15 cellular contexts compared by ENCODE assay signal in the genomic region with DNA sequence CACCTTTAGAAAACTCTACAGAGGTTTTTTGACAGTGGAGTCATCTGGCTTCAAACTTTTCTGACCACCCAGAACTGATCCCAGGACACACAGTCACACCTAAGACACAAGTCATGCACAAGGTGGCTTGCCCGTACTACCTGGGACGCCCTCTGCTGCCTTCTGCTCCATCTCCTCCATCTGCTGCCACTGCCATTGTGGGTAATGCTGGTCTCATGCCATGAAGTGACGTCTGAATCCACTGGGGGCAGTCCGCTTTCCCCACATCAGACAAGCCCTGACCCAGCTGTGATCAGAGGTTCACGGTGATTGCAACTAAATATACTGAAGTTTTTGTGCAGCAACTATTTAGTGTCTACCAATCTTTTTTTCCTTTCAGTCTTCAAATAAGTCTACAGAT. TPM values are rescaled to one million over a fixed set of nuclear protein-coding genes. Genes with fewer than 3 reads are reported as not detected.
DNase-seq lines count a peak whose midpoint lies in the region; ATAC-seq and TF ChIP-seq lines count a peak whose summit lies in the region.
"Had no signal": no experiment of that assay in that cellular context is flagged by ENCODE, and none has a peak within 500 bp of the region (broad histone marks: within the 10 kb centered on the region; RNA-seq: fewer than 3 reads in every experiment).

No MANE protein-coding gene starts in this region.

- H3K79me2 ChIP-seq in DND-41 (ENCODE audit: insufficient read depth, low read length): peaks cover 7% of the 10 kb centered on the region

- no peaks in the 10 kb centered on the region for H3K27me3 ChIP-seq in DND-41 (ENCODE audit: insufficient read depth, low read length, poor library complexity)
- H3K27me3 ChIP-seq: ascending aorta had no signal

- CTCF ChIA-PET in RWPE1 (lab: Yijun Ruan, JAX) (interaction anchor here (0.7 to 1.3 kb wide), 2 partner anchors 16 to 272 kb away, joined by 3 to 15 read pairs; no protein-coding TSS in a partner anchor), HEK293T (lab: Yijun Ruan, JAX) (interaction anchor here (0.6 kb wide), 1 partner anchor 931 kb away, joined by 3 read pairs; no protein-coding TSS in a partner anchor)

- POLR2A ChIA-PET in RWPE1 (lab: Yijun Ruan, JAX; ENCODE audit: low non-redundant PET) (no interaction called here), HEK293T (lab: Yijun Ruan, JAX) (no interaction called here)

- H3K9me3 Mint-ChIP-seq in activated T-cell treated with anti-CD3 and anti-CD28 coated beads, Interleukin-2, amount 50 U/mL, for 4 hours: peaks cover 14% of the 10 kb centered on the region

- H3K36me3 ChIP-seq in DND-41 (ENCODE audit: insufficient read depth, low read length): no peaks in the 10 kb centered on the region

- no peak overlapping the region for H3K27ac ChIP-seq in DND-41 (ENCODE audit: low read length)
- peak overlapping the region; percentile 82 for H3K27ac ChIP-seq in RWPE1
- H3K27ac ChIP-seq: ascending aorta had no signal

- no peaks in the 10 kb centered on the region for H3K9me3 ChIP-seq in DND-41 (ENCODE audit: insufficient read depth, low read length, severe bottlenecking)
- H3K9me3 ChIP-seq: ascending aorta had no signal

- no peaks in the 10 kb centered on the region; the same call in 1 of the 2 replicates for H4K20me1 ChIP-seq in DND-41 (ENCODE audit: insufficient read depth, low read length)

- peaks cover 5% of the 10 kb centered on the region for H3K36me3 Mint-ChIP-seq in activated T-cell treated with anti-CD3 and anti-CD28 coated beads, Interleukin-2, amount 50 U/mL, for 4 hours (ENCODE audit: insufficient read depth)
- H3K36me3 Mint-ChIP-seq: CD8-positive, alpha-beta T cell had no signal

- ATAC-seq in DND-41 (ENCODE audit: insufficient read depth, low read depth) (peak; percentile 43; the same call in 1 of the 3 replicates), HG03280 (IDR thresholded peaks at IDR 0.05; ENCODE audit: unreplicated experiment) (no peak)
- ATAC-seq in activated T-cell treated with anti-CD3 and anti-CD28 coated beads, Interleukin-2, amount 50 U/mL, for 4 hours: no peak
- ATAC-seq: CD8-positive, alpha-beta T cell had no signal

- H3K4me2 ChIP-seq in DND-41 (ENCODE audit: insufficient read depth, low read length): no peak overlapping the region

- no peak for TF ChIP-seq POLR2A in erythroblast (IDR thresholded peaks at IDR 0.05; ENCODE audit: low read length)

- H3K4me1 ChIP-seq in DND-41 (ENCODE audit: insufficient read depth, low read length): peaks cover 24% of the 10 kb centered on the region

- H2AFZ ChIP-seq in DND-41 (ENCODE audit: low read depth, low read length): no peak overlapping the region

- DNase-seq in DND-41 (no peak), GM13977 (ENCODE audit: low spot score) (no peak), RWPE1 (ENCODE audit: low spot score) (no peak), erythroblast (lab: John Stamatoyannopoulos, UW) (peak; percentile 26 to 33), HEK293T (ENCODE audit: extremely low spot score) (no peak), C1 segment of cervical spinal cord (lab: John Stamatoyannopoulos, UW) (no peak)
- DNase-seq in activated T-cell treated with anti-CD3 and anti-CD28 coated beads, Interleukin-2, amount 50 U/mL, for 4 hours: no peak
- DNase-seq: activated CD4-positive, alpha-beta T cell treated with anti-CD3 and anti-CD28 coated beads for 4 hours; CD8-positive, alpha-beta T cell; NCI-H2107; occipital lobe; substantia nigra had no signal

- no peak overlapping the region for H3K9ac ChIP-seq in DND-41 (ENCODE audit: low read depth, low read length)

- TF ChIP-seq CTCF in DND-41 (IDR thresholded peaks at IDR 0.05; ENCODE audit: borderline replicate concordance, extremely low read depth, low read length, poor library complexity, severe bottlenecking): peak; percentile 34
- peak; percentile 3 for TF ChIP-seq CTCF in GM13977 (IDR thresholded peaks at IDR 0.05; ENCODE audit: extremely low read depth, insufficient read depth, missing control alignments)
- TF ChIP-seq CTCF in RWPE1 (conservative IDR thresholded peaks at IDR 0.05; ENCODE audit: low read depth): no peak

- H3K27me3 Mint-ChIP-seq in activated T-cell treated with anti-CD3 and anti-CD28 coated beads, Interleukin-2, amount 50 U/mL, for 4 hours (ENCODE audit: low read depth): no peaks in the 10 kb centered on the region

- in situ Hi-C loops in GM13977 (cut with MboI; ENCODE audit: low pct_unique_long_range_greater_than_20kb, low sequenced_read_pairs, unreplicated experiment): no loop called here

- no peak overlapping the region for H3K4me3 Mint-ChIP-seq in activated T-cell treated with anti-CD3 and anti-CD28 coated beads, Interleukin-2, amount 50 U/mL, for 4 hours
- H3K4me3 Mint-ChIP-seq: CD8-positive, alpha-beta T cell had no signal

- H3K4me3 ChIP-seq in DND-41 (ENCODE audit: low read depth in 1 of 2, low read length in 2 of 2): no peak overlapping the region
- H3K4me3 ChIP-seq: ascending aorta, lung had no signal

- peaks cover 7% of the 10 kb centered on the region for H3K4me1 Mint-ChIP-seq in activated T-cell treated with anti-CD3 and anti-CD28 coated beads, Interleukin-2, amount 50 U/mL, for 4 hours (ENCODE audit: low read depth)

TF ChIP-seq in HEK293T, 16 proteins besides CTCF, POLR2A, EP300 and RAD21:
- TF ChIP-seq CTBP1 (IDR thresholded peaks at IDR 0.05; ENCODE audit: borderline replicate concordance): no peak
- TF ChIP-seq ELF4 (IDR thresholded peaks at IDR 0.05): no peak
- no peak for TF ChIP-seq L3MBTL2 (conservative IDR thresholded peaks at IDR 0.05)
- no peak for TF ChIP-seq ZNF384 (IDR thresholded peaks at IDR 0.05)
- no peak for TF ChIP-seq HDGF (IDR thresholded peaks at IDR 0.05; ENCODE audit: borderline replicate concordance)
- no peak for TF ChIP-seq TARDBP (IDR thresholded peaks at IDR 0.05)
- no peak for TF ChIP-seq LEF1 (IDR thresholded peaks at IDR 0.05; ENCODE audit: borderline replicate concordance)
- TF ChIP-seq SUZ12 (IDR thresholded peaks at IDR 0.05): no peak
- no peak for TF ChIP-seq NFRKB (IDR thresholded peaks at IDR 0.05)
- no peak for TF ChIP-seq ARNT (IDR thresholded peaks at IDR 0.05)

RNA-seq across cellular contexts. Expression of gene NDUFS8, which starts 5.4 kb away (rescaled TPM):
- 100 to 1,000 TPM; 157 to 173 (median 159) TPM for total RNA-seq in activated T-cell treated with anti-CD3 and anti-CD28 coated beads, Interleukin-2, amount 50 U/mL, for 4 hours

RNA-seq across cellular contexts. Expression of gene TCIRG1, which starts 13.8 kb away (rescaled TPM):
- 100 to 1,000 TPM in 2 of 3 donors, 10 to 100 TPM in 1; 87.0 to 109 (median 101) TPM for total RNA-seq in activated T-cell treated with anti-CD3 and anti-CD28 coated beads, Interleukin-2, amount 50 U/mL, for 4 hours

RNA-seq across cellular contexts. Expression of gene ALDH3B1, which starts 14.9 kb away (rescaled TPM):
- under 1 TPM in 2 of 3 donors, not detected in 1; 0.08 to 0.15 TPM for total RNA-seq in activated T-cell treated with anti-CD3 and anti-CD28 coated beads, Interleukin-2, amount 50 U/mL, for 4 hours
- total RNA-seq: CD8-positive, alpha-beta T cell had no signal

RNA-seq across cellular contexts. Expression of gene UNC93B1, which starts 21.1 kb away (rescaled TPM):
- 10 to 100 TPM; 12.8 to 15.6 (median 14.1) TPM for total RNA-seq in activated T-cell treated with anti-CD3 and anti-CD28 coated beads, Interleukin-2, amount 50 U/mL, for 4 hours

Comparison
In these comparisons a context has a peak if more than half of its experiments do, and no peak if none do; other contexts are left out.
1. DNase-seq: peak in erythroblast (2 of 2); none in DND-41 (single experiment), GM13977 (single experiment), RWPE1 (single experiment), HEK293T (single experiment), C1 segment of cervical spinal cord (0 of 14) and activated T-cell treated with anti-CD3 and anti-CD28 coated beads, Interleukin-2, amount 50 U/mL, for 4 hours (single experiment).